20 cellular contexts compared by ENCODE assay signal in genomic region chr2:155913356-155913755, GRCh38.
DNase-seq lines count a peak whose midpoint lies in the region; ATAC-seq and TF ChIP-seq lines count a peak whose summit lies in the region.
"Had no signal": no experiment of that assay in that cellular context is flagged by ENCODE, and none has a peak within 500 bp of the region (broad histone marks: within the 10 kb centered on the region; RNA-seq: fewer than 3 reads in every experiment).

No MANE protein-coding gene starts in this region.

- no peak for ATAC-seq in left lung
- ATAC-seq: A549, HCT116, HepG2 had no signal

- peak; percentile 0 for DNase-seq in GM23248
- peak; percentile 15 for DNase-seq in amniotic stem cell (lab: John Stamatoyannopoulos, UW)
- peak; percentile 5 for DNase-seq in fibroblast of the aortic adventitia (ENCODE audit: low read depth)
- peak; percentile 8 for DNase-seq in stromal cell of bone marrow (ENCODE audit: low read depth)
- no peak for DNase-seq in HPDE6-E6E7 (ENCODE audit: extremely low spot score)
- no peak for DNase-seq in left lung
- no peak for DNase-seq in WERI-Rb-1
- DNase-seq: AML-193; Caco-2; CD4-positive, alpha-beta T cell; GDM1; GOT3; H7; HFFc6 had no signal

- H3K27ac ChIP-seq in GM23248 = no peak overlapping the region
- H3K27ac ChIP-seq in left lung = no peak overlapping the region
- H3K27ac ChIP-seq in WERI-Rb-1 = no peak overlapping the region
- H3K27ac ChIP-seq: 22Rv1, A549, C4-2B, HL-60 had no signal

- intact Hi-C loops in left lung (cut with DNase I) = no loop called here

- H3K4me3 ChIP-seq in GM23248 (no peak overlapping the region), fibroblast of the aortic adventitia (ENCODE audit: low read depth, low read length) (no peak overlapping the region), left lung (no peak overlapping the region), WERI-Rb-1 (ENCODE audit: low read depth, low read length) (no peak overlapping the region)
- H3K4me3 ChIP-seq: A549 had no signal

- no peaks in the 10 kb centered on the region for H3K27me3 ChIP-seq in GM23248 (replicated peaks; ENCODE audit: insufficient read depth)
- no peaks in the 10 kb centered on the region for H3K27me3 ChIP-seq in left lung
- H3K27me3 ChIP-seq in WERI-Rb-1 (ENCODE audit: insufficient read depth, low read depth, severe bottlenecking) = no peaks in the 10 kb centered on the region

- H2AFZ ChIP-seq in GM23248 = no peak overlapping the region

- H3K4me1 ChIP-seq in GM23248 (ENCODE audit: insufficient read depth) (no peaks in the 10 kb centered on the region), left lung (no peaks in the 10 kb centered on the region)
- H3K4me1 ChIP-seq: A549, Caco-2 had no signal

- H3K9ac ChIP-seq in GM23248 = no peak overlapping the region

- no peaks in the 10 kb centered on the region for H3K36me3 ChIP-seq in GM23248 (ENCODE audit: low read depth)
- no peaks in the 10 kb centered on the region for H3K36me3 ChIP-seq in left lung
- H3K36me3 ChIP-seq in WERI-Rb-1 = no peaks in the 10 kb centered on the region

- H3K9me2 ChIP-seq in GM23248 (ENCODE audit: insufficient read depth) = no peaks in the 10 kb centered on the region

- no peaks in the 10 kb centered on the region for H4K20me1 ChIP-seq in GM23248 (ENCODE audit: insufficient read depth)

- no peaks in the 10 kb centered on the region for H3K79me2 ChIP-seq in GM23248 (ENCODE audit: insufficient read depth)

- in situ Hi-C loops in GM23248 (cut with MboI) = no loop called here

- H3K4me2 ChIP-seq in GM23248 (ENCODE audit: unreplicated experiment) = no peak overlapping the region
- H3K4me2 ChIP-seq: A549 had no signal

- no peaks in the 10 kb centered on the region for H3K9me3 ChIP-seq in GM23248 (ENCODE audit: low read depth)
- no peaks in the 10 kb centered on the region for H3K9me3 ChIP-seq in left lung
- no peaks in the 10 kb centered on the region for H3K9me3 ChIP-seq in WERI-Rb-1 (ENCODE audit: severe bottlenecking)
- H3K9me3 ChIP-seq: A549, Caco-2 had no signal

- H3F3A ChIP-seq in GM23248 (ENCODE audit: insufficient read depth) = no peaks in the 10 kb centered on the region

- TF ChIP-seq CTCF in fibroblast of the aortic adventitia (IDR thresholded peaks at IDR 0.05; ENCODE audit: insufficient read depth, low read length) (no peak), left lung (IDR thresholded peaks at IDR 0.05) (no peak), WERI-Rb-1 (IDR thresholded peaks at IDR 0.05; ENCODE audit: low read depth, low read length) (no peak)

Comparison
In these comparisons a context has a peak if more than half of its experiments do, and no peak if none do; other contexts are left out.
1. DNase-seq: peak in GM23248 (single experiment), amniotic stem cell (single experiment), fibroblast of the aortic adventitia (single experiment) and stromal cell of bone marrow (single experiment); none in HPDE6-E6E7 (single experiment), left lung (0 of 2) and WERI-Rb-1 (single experiment).